ENCODE assay signal across 8 cellular contexts in genomic region chr6:37210313-37210898, GRCh38. TPM values are rescaled to one million over a fixed set of nuclear protein-coding genes. Genes with fewer than 3 reads are reported as not detected.
DNase-seq lines count a peak whose midpoint lies in the region; ATAC-seq, FAIRE-seq and TF ChIP-seq lines count a peak whose summit lies in the region.

No MANE protein-coding gene starts in this region.

- H3K9me3 ChIP-seq in H1 (ENCODE audit: insufficient read depth in 2 of 2, low read depth in 1 of 2, low read length in 1 of 2), result no peaks in the 10 kb centered on the region

- peak; percentile 53 for DNase-seq in D721Med (ENCODE audit: insufficient read length, low spot score)
- peak; percentile 27 for DNase-seq in HuH-7.5 (ENCODE audit: low spot score)
- peak; percentile 46 for DNase-seq in NOMO-1 treated with dmso at 0.1 percent for 144 hours (lab: John Stamatoyannopoulos, UW; ENCODE audit: unreplicated experiment)
- DNase-seq in activated CD8-positive, alpha-beta memory T cell treated with anti-CD3 and anti-CD28 coated beads for 4 hours (ENCODE audit: low read depth in 2 of 2), result peak; percentile 61 to 64
- peak; percentile 59 to 93 for DNase-seq in H1 (ENCODE audit: low read depth in 1 of 2, low spot score in 2 of 2)
- DNase-seq in mesothelial cell of epicardium (ENCODE audit: low spot score in 2 of 2, unreplicated experiment in 2 of 2), result peak; percentile 40 to 86
- DNase-seq in stimulated activated CD8-positive, alpha-beta memory T cell treated with anti-CD3 and anti-CD28 coated beads, Interleukin-7, amount 100 ng/mL, for 1 hour (ENCODE audit: low read depth in 2 of 2), result peak; percentile 67 to 68

- peak overlapping the region; percentile 6; the same call in 1 of the 2 replicates for H2BK12ac ChIP-seq in H1 (ENCODE audit: low read depth, low read length)

- no peak overlapping the region; the same call in 1 of the 2 replicates for H3K27ac ChIP-seq in H1 (ENCODE audit: low read depth, low read length)

- no peaks in the 10 kb centered on the region for H3K79me2 ChIP-seq in H1 (ENCODE audit: control insufficient read depth in 1 of 2, insufficient read depth in 2 of 2, low read length in 2 of 2)

- peak overlapping the region; percentile 8; the same call in 1 of the 2 replicates for H2AFZ ChIP-seq in H1 (ENCODE audit: low read length)

- no peak overlapping the region for H3K4me3 ChIP-seq in H1 (ENCODE audit: extremely low read depth in 1 of 4, insufficient read depth in 2 of 4, low read depth in 3 of 4, low read length in 4 of 4)

- WGBS in H1 (ENCODE audit: extremely low coverage in 1 of 2, insufficient coverage in 1 of 2, insufficient read length in 1 of 2, insufficient replicate concordance in 2 of 2, low coverage in 1 of 2, low lambda C conversion rate in 2 of 2, missing lambda C conversion rate in 1 of 2), 2 experiments, result 74% methylated on average over 7 of the region's 7 CpGs; no CpG with 5 or more reads in 1 of the 2 experiments

- CTCF ChIA-PET in H1 (lab: Charles Lee; ENCODE audit: partially characterized antibody), result interaction anchor here (0.6 to 34.9 kb wide), 51 partner anchors 9 to 479 kb away, joined by 3 to 866 read pairs (median 4); partner anchors contain the start of genes C6orf89 and PIM1

- H4K20me1 ChIP-seq in H1 (replicated peaks in 1 of 2; ENCODE audit: control insufficient read depth in 1 of 2, insufficient read depth in 2 of 2, low read length in 2 of 2), result peaks cover 0 to 2% of the 10 kb centered on the region in 2 experiments

- TF ChIP-seq POLR2A in H1 (IDR thresholded peaks at IDR 0.05; ENCODE audit: control extremely low read depth in 1 of 2, low read depth in 2 of 2, low read length in 2 of 2), result no peak

- H3K14ac ChIP-seq in H1 (ENCODE audit: insufficient read length), result no peak overlapping the region

- POLR2A ChIA-PET in H1 (lab: Charles Lee; ENCODE audit: partially characterized antibody), result interaction anchor here (0.9 to 2.2 kb wide), 5 partner anchors 11 to 184 kb away, joined by 3 to 6 read pairs (median 3); no protein-coding TSS in a partner anchor

- TF ChIP-seq EP300 in H1 (IDR thresholded peaks at IDR 0.05; ENCODE audit: borderline replicate concordance in 1 of 2, low read depth in 2 of 2, low read length in 2 of 2), result no peak

- no peaks in the 10 kb centered on the region for H3K27me3 Mint-ChIP-seq in mesothelial cell of epicardium (ENCODE audit: low read depth)

- peaks cover 5% of the 10 kb centered on the region for H3K4me1 Mint-ChIP-seq in mesothelial cell of epicardium

- no peak overlapping the region for H3K56ac ChIP-seq in H1 (replicated peaks; ENCODE audit: insufficient read length, low read depth, low read length)

- peak overlapping the region; percentile 1; the same call in 1 of the 2 replicates for H2BK15ac ChIP-seq in H1 (ENCODE audit: low read length)

- no peak overlapping the region for H2AK5ac ChIP-seq in H1 (ENCODE audit: low read depth, low read length)

- H4K8ac ChIP-seq in H1 (ENCODE audit: extremely low read depth, insufficient read depth, low read length), result no peak overlapping the region

- H3K27ac Mint-ChIP-seq in mesothelial cell of epicardium, result no peak overlapping the region

- H3K4me3 Mint-ChIP-seq in mesothelial cell of epicardium, result no peak overlapping the region

- H3K18ac ChIP-seq in H1 (ENCODE audit: extremely low read depth, low read length), result no peak overlapping the region

- H3K9me3 Mint-ChIP-seq in mesothelial cell of epicardium, result no peaks in the 10 kb centered on the region

- no peak overlapping the region for H2BK120ac ChIP-seq in H1 (replicated peaks; ENCODE audit: low read depth, low read length)

- H3K27me3 ChIP-seq in H1 (replicated peaks in 1 of 4; ENCODE audit: control insufficient read depth in 3 of 4, extremely low read depth in 1 of 4, insufficient read depth in 3 of 4, low read length in 3 of 4), result no peaks in the 10 kb centered on the region

- no peak overlapping the region for H3K4me2 ChIP-seq in H1 (ENCODE audit: insufficient read depth in 1 of 2, low read depth in 2 of 2, low read length in 2 of 2)

- peak; percentile 98 for TF ChIP-seq CTCF in D721Med (IDR thresholded peaks at IDR 0.05; ENCODE audit: insufficient read depth, missing control alignments)
- TF ChIP-seq CTCF in H1 (IDR thresholded peaks at IDR 0.05; ENCODE audit: control extremely low read depth in 1 of 3, insufficient read depth in 1 of 3, low read depth in 1 of 3, low read length in 3 of 3), result peak in 2 of 3 experiments; percentile 96 to 97; a peak in 3 of 4 replicates
- peak; percentile 91 for TF ChIP-seq CTCF in mesothelial cell of epicardium (IDR thresholded peaks at IDR 0.05; ENCODE audit: unreplicated experiment)

- no peak overlapping the region for H2BK5ac ChIP-seq in H1 (ENCODE audit: low read depth, low read length)

- no peaks in the 10 kb centered on the region for H3K4me1 ChIP-seq in H1 (replicated peaks in 1 of 4; ENCODE audit: control insufficient read depth in 3 of 4, insufficient read depth in 4 of 4, low read length in 3 of 4)

- H3K23me2 ChIP-seq in H1 (ENCODE audit: low read depth, low read length), result no peaks in the 10 kb centered on the region

- no peaks in the 10 kb centered on the region for H3K79me1 ChIP-seq in H1 (ENCODE audit: low read depth, low read length)

- no peak overlapping the region for H3K9ac ChIP-seq in H1 (replicated peaks in 1 of 4; ENCODE audit: extremely low read depth in 1 of 4, low read depth in 3 of 4, low read length in 3 of 4)

- FAIRE-seq in D721Med (lab: Jason Lieb, UNC) (peak; percentile 29), H1 (lab: Jason Lieb, UNC) (peak; percentile 87)

- H3K36me3 Mint-ChIP-seq in mesothelial cell of epicardium, result no peaks in the 10 kb centered on the region

- H4K5ac ChIP-seq in H1 (ENCODE audit: insufficient read length, low read depth, low read length), result no peak overlapping the region

- H3K4ac ChIP-seq in H1 (replicated peaks; ENCODE audit: insufficient read length, low read depth, low read length), result no peak overlapping the region

- H4K91ac ChIP-seq in H1 (replicated peaks; ENCODE audit: insufficient read length, low read length), result no peak overlapping the region

- ATAC-seq in GM19397 (IDR thresholded peaks at IDR 0.05; ENCODE audit: unreplicated experiment), result no peak

- peak; percentile 99 to 100 for TF ChIP-seq RAD21 in H1 (IDR thresholded peaks at IDR 0.05 in 1 of 2, conservative IDR thresholded peaks at IDR 0.05 in 1 of 2; ENCODE audit: low read depth in 2 of 2, low read length in 2 of 2)

- H3K23ac ChIP-seq in H1 (ENCODE audit: insufficient read length), result no peak overlapping the region

- H2BK20ac ChIP-seq in H1 (ENCODE audit: low read length), result peak overlapping the region; percentile 73

- no peaks in the 10 kb centered on the region for H3K36me3 ChIP-seq in H1 (ENCODE audit: control insufficient read depth in 2 of 4, insufficient read depth in 4 of 4, low read length in 3 of 4)

TF ChIP-seq in H1, 55 proteins besides CTCF, POLR2A, EP300 and RAD21 (continues in another document):
- TF ChIP-seq POU5F1 (IDR thresholded peaks at IDR 0.05; ENCODE audit: low read depth, low read length), result no peak
- no peak for TF ChIP-seq BCL11A (IDR thresholded peaks at IDR 0.05; ENCODE audit: low read depth in 2 of 2, low read length in 2 of 2)
- TF ChIP-seq KDM5A (IDR thresholded peaks at IDR 0.05; ENCODE audit: low read length), result no peak
- no peak for TF ChIP-seq TAF1 (IDR thresholded peaks at IDR 0.05; ENCODE audit: low read depth, low read length)
- no peak for TF ChIP-seq TCF12 (IDR thresholded peaks at IDR 0.05; ENCODE audit: low read depth, low read length)
- TF ChIP-seq JUN (IDR thresholded peaks at IDR 0.05; ENCODE audit: low read depth, low read length), result no peak
- TF ChIP-seq SIRT6 (IDR thresholded peaks at IDR 0.05; ENCODE audit: low read length), result no peak
- no peak for TF ChIP-seq EZH2 (IDR thresholded peaks at IDR 0.05; ENCODE audit: low read depth, low read length, severe bottlenecking)

RNA-seq across cellular contexts. Expression of gene PIM1, which starts 40.5 kb away (rescaled TPM):
- total RNA-seq in H1 (2021; fragmentation: NEBNext Ultra II Directional; extraction: Animal tissue kit (Norgen Biotek cat#: 25700)), result 94.1 and 94.9 TPM in 2 replicates
- polyA plus RNA-seq in H1 (2011; rRNA removed), result 25.5 and 42.7 TPM in 2 replicates
- polyA plus RNA-seq in H1 (2011; cell fraction: cytosol; rRNA removed), result 37.3 TPM
- polyA plus RNA-seq in H1 (2011; cell fraction: nucleus; rRNA removed), result 72.2 TPM
- polyA plus RNA-seq in H1 (2012, experiment 1 of 2), result 46.3 to 53.0 TPM (median 51.3 TPM) in 4 replicates
- polyA plus RNA-seq in H1 (2012, experiment 2 of 2), result 57.3 TPM
- polyA plus RNA-seq in H1 (2013, experiment 1 of 2), result 57.8 TPM
- 62.4 TPM for polyA plus RNA-seq in H1 (2013, experiment 2 of 2)
- polyA minus RNA-seq in H1 (2011; rRNA and poly(A)+ RNA removed), result 39.5 and 58.4 TPM in 2 replicates
- 29.6 TPM for polyA minus RNA-seq in H1 (2011; cell fraction: cytosol; rRNA and poly(A)+ RNA removed)
- 30.4 TPM for polyA minus RNA-seq in H1 (2011; cell fraction: nucleus; rRNA and poly(A)+ RNA removed)
- 26.2 to 30.3 TPM (median 28.6 TPM) in 3 replicates for total RNA-seq in mesothelial cell of epicardium

RNA-seq across cellular contexts. Expression of gene TBC1D22B, which starts 47.2 kb away (rescaled TPM):
- total RNA-seq in H1 (2021; fragmentation: NEBNext Ultra II Directional; extraction: Animal tissue kit (Norgen Biotek cat#: 25700)), result 16.9 and 17.4 TPM in 2 replicates
- 10.1 and 11.6 TPM in 2 replicates for polyA plus RNA-seq in H1 (2011; rRNA removed)
- 11.1 TPM for polyA plus RNA-seq in H1 (2011; cell fraction: cytosol; rRNA removed)
- 12.0 TPM for polyA plus RNA-seq in H1 (2011; cell fraction: nucleus; rRNA removed)
- 13.0 to 15.5 TPM (median 14.5 TPM) in 4 replicates for polyA plus RNA-seq in H1 (2012, experiment 1 of 2)
- 14.1 TPM for polyA plus RNA-seq in H1 (2012, experiment 2 of 2)
- 11.6 TPM for polyA plus RNA-seq in H1 (2013, experiment 1 of 2)
- 11.5 TPM for polyA plus RNA-seq in H1 (2013, experiment 2 of 2)
- 8.5 and 11.2 TPM in 2 replicates for polyA minus RNA-seq in H1 (2011; rRNA and poly(A)+ RNA removed)
- 6.6 TPM for polyA minus RNA-seq in H1 (2011; cell fraction: cytosol; rRNA and poly(A)+ RNA removed)
- 11.2 TPM for polyA minus RNA-seq in H1 (2011; cell fraction: nucleus; rRNA and poly(A)+ RNA removed)
- 14.8 to 15.2 TPM (median 15.1 TPM) in 3 replicates for total RNA-seq in mesothelial cell of epicardium

RNA-seq across cellular contexts. Expression of gene TMEM217, which starts 47.5 kb away (rescaled TPM):
- 0.29 and 0.60 TPM in 2 replicates for total RNA-seq in H1 (2021; fragmentation: NEBNext Ultra II Directional; extraction: Animal tissue kit (Norgen Biotek cat#: 25700))
- polyA plus RNA-seq in H1 (2011; rRNA removed), result 0.27 and 1.1 TPM in 2 replicates
- 0.59 TPM for polyA plus RNA-seq in H1 (2011; cell fraction: cytosol; rRNA removed)
- polyA plus RNA-seq in H1 (2011; cell fraction: nucleus; rRNA removed), result 0.37 TPM
- polyA plus RNA-seq in H1 (2012, experiment 1 of 2), result 0.39 to 0.76 TPM (median 0.59 TPM) in 4 replicates
- polyA plus RNA-seq in H1 (2012, experiment 2 of 2), result 0.37 TPM
- polyA plus RNA-seq in H1 (2013, experiment 1 of 2), result 1.6 TPM
- polyA plus RNA-seq in H1 (2013, experiment 2 of 2), result 1.2 TPM
- 0.44 and 0.54 TPM in 2 replicates for polyA minus RNA-seq in H1 (2011; rRNA and poly(A)+ RNA removed)
- not detected for polyA minus RNA-seq in H1 (2011; cell fraction: cytosol; rRNA and poly(A)+ RNA removed)
- polyA minus RNA-seq in H1 (2011; cell fraction: nucleus; rRNA and poly(A)+ RNA removed), result 0.80 TPM
- total RNA-seq in mesothelial cell of epicardium, result 1.5 to 2.7 TPM (median 2.0 TPM) in 3 replicates
